Comparison of ENCODE assay signal across 11 cellular contexts in genomic region chr3:39812537-39812936, GRCh38. TPM values are rescaled to one million over a fixed set of nuclear protein-coding genes. Genes with fewer than 3 reads are reported as not detected.
DNase-seq lines count a peak whose midpoint lies in the region; FAIRE-seq and TF ChIP-seq lines count a peak whose summit lies in the region.
"Had no signal": no experiment of that assay in that cellular context is flagged by ENCODE, and none has a peak within 500 bp of the region (broad histone marks: within the 10 kb centered on the region; RNA-seq: fewer than 3 reads in every experiment).

No MANE protein-coding gene starts in this region.

- intact Hi-C loops in OCI-LY7 (cut with micrococcal nuclease; ENCODE audit: unreplicated experiment) (no loop called here), testis (cut with DNase I; ENCODE audit: low total_unique reads) (no loop called here), uterus (cut with DNase I; ENCODE audit: low total_unique reads) (no loop called here)

- no peak overlapping the region for H2AFZ ChIP-seq in OCI-LY7 (ENCODE audit: low read length)

- H3K9me3 ChIP-seq in OCI-LY7 (ENCODE audit: low read length) (no peaks in the 10 kb centered on the region), testis (no peaks in the 10 kb centered on the region), uterus (no peaks in the 10 kb centered on the region)
- H3K9me3 ChIP-seq: BLaER1 treated with 17β-estradiol and CSF1 and Interleukin-3, amounts not matched to agents 10 nM and 100 nM had no signal

- CTCF ChIA-PET in OCI-LY7 (lab: Charles Lee; ENCODE audit: unreplicated experiment): no interaction called here

- H3K4me2 ChIP-seq in OCI-LY7 (ENCODE audit: low read length): no peak overlapping the region
- H3K4me2 ChIP-seq: BLaER1 treated with 17β-estradiol and CSF1 and Interleukin-3, amounts not matched to agents 10 nM and 100 nM had no signal

- WGBS in testis, 2 donors: 47 to 64% methylated on average over 2 of the region's 2 CpGs

- no peak overlapping the region for H3K27ac ChIP-seq in OCI-LY7 (ENCODE audit: low read depth, low read length, poor library complexity, severe bottlenecking)
- H3K27ac ChIP-seq in testis: no peak overlapping the region
- H3K27ac ChIP-seq in uterus: no peak overlapping the region
- H3K27ac ChIP-seq: BLaER1 treated with 17β-estradiol and CSF1 and Interleukin-3, amounts not matched to agents 10 nM and 100 nM had no signal

- H3K4me3 ChIP-seq in OCI-LY7 (ENCODE audit: low read depth, low read length, poor library complexity, severe bottlenecking): no peak overlapping the region
- H3K4me3 ChIP-seq in testis: no peak overlapping the region
- H3K4me3 ChIP-seq in uterus: no peak overlapping the region
- H3K4me3 ChIP-seq: BLaER1 treated with 17β-estradiol and CSF1 and Interleukin-3, amounts not matched to agents 10 nM and 100 nM had no signal

- no peak for FAIRE-seq in GM12891 (lab: Jason Lieb, UNC)

- no peaks in the 10 kb centered on the region; the same call in 1 of the 2 replicates for H3K9me2 ChIP-seq in OCI-LY7 (ENCODE audit: insufficient read depth, low read length)

- H3K36me3 ChIP-seq in OCI-LY7 (ENCODE audit: insufficient read depth, low read length) (no peaks in the 10 kb centered on the region), testis (ENCODE audit: low read depth, missing control alignments) (no peaks in the 10 kb centered on the region), uterus (no peaks in the 10 kb centered on the region)
- H3K36me3 ChIP-seq: BLaER1 treated with 17β-estradiol and CSF1 and Interleukin-3, amounts not matched to agents 10 nM and 100 nM had no signal

- peak; percentile 6 for DNase-seq in activated CD4-positive, alpha-beta T cell treated with anti-CD3 and anti-CD28 coated beads for 48 hours
- DNase-seq in activated CD4-positive, alpha-beta T cell treated with anti-CD3 and anti-CD28 coated beads, Interleukin-2, amount 50 U/mL, for 1 hour: no peak
- DNase-seq in OCI-LY7 (ENCODE audit: low spot score): no peak
- DNase-seq in fibroblast of the conjunctiva (ENCODE audit: low read depth): peak; percentile 3
- peak; percentile 31 for DNase-seq in testis
- DNase-seq in GM12891 (ENCODE audit: insufficient read length, low spot score): no peak
- no peak for DNase-seq in AG08395 (ENCODE audit: low spot score)
- DNase-seq in uterus: no peak
- DNase-seq: activated naive CD8-positive, alpha-beta T cell treated with anti-CD3 and anti-CD28 coated beads, Interleukin-2, amount 10 ng/mL, durations not matched to agents 7 days and 5 days; T-cell had no signal

- no peaks in the 10 kb centered on the region for H3K4me1 ChIP-seq in OCI-LY7 (ENCODE audit: insufficient read depth, low read length, poor library complexity, severe bottlenecking)
- H3K4me1 ChIP-seq in testis: peaks cover 4% of the 10 kb centered on the region
- H3K4me1 ChIP-seq in uterus: peaks cover 0 to 12% of the 10 kb centered on the region in 2 donors

- H3K27me3 ChIP-seq in testis (no peaks in the 10 kb centered on the region), uterus (no peaks in the 10 kb centered on the region)

- POLR2A ChIA-PET in OCI-LY7 (lab: Charles Lee): no interaction called here

- no peaks in the 10 kb centered on the region for H4K20me1 ChIP-seq in OCI-LY7 (ENCODE audit: insufficient read depth, low read length)

- no TSS peak for BruUV-seq in OCI-LY7 (replicated peaks; lab: Mats Ljungman, UMichigan)

- no peak for TF ChIP-seq POLR2A in testis (IDR thresholded peaks at IDR 0.05)
- no peak for TF ChIP-seq POLR2A in GM12891 (IDR thresholded peaks at IDR 0.05; ENCODE audit: low read depth, low read length)
- no peak for TF ChIP-seq POLR2A in uterus (IDR thresholded peaks at IDR 0.05)

- TF ChIP-seq CTCF in OCI-LY7 (conservative IDR thresholded peaks at IDR 0.05; ENCODE audit: low read length) (peak; percentile 73), testis (IDR thresholded peaks at IDR 0.05) (peak in 1 of 3 experiments; percentile 19), uterus (IDR thresholded peaks at IDR 0.05) (no peak)

- H3K79me2 ChIP-seq in OCI-LY7 (ENCODE audit: insufficient read depth, low read depth, low read length): no peaks in the 10 kb centered on the region

TF ChIP-seq in GM12891, 5 proteins besides CTCF, POLR2A, EP300 and RAD21:
- TF ChIP-seq PAX5 (IDR thresholded peaks at IDR 0.05; ENCODE audit: insufficient read depth, low read length, severe bottlenecking) (no peak), POU2F2 (IDR thresholded peaks at IDR 0.05; ENCODE audit: low read depth, low read length) (no peak), POLR2AphosphoS5 (IDR thresholded peaks at IDR 0.05; ENCODE audit: low read depth, low read length) (no peak), TAF1 (IDR thresholded peaks at IDR 0.05; ENCODE audit: low read depth, low read length) (no peak), SPI1 (IDR thresholded peaks at IDR 0.05; ENCODE audit: low read depth, low read length) (no peak)
TF ChIP-seq in GM12891: peak in this region for 0.

RNA-seq across cellular contexts. Expression of gene MYRIP, which starts 3.1 kb away (rescaled TPM):
- not detected in 2 replicates for total RNA-seq in OCI-LY7 (2014; rRNA removed; shearing (Covaris generic))
- not detected in 2 replicates for total RNA-seq in OCI-LY7 (2022)
- total RNA-seq in testis: 1 to 10 TPM; 4.8 to 5.8 TPM
- polyA plus RNA-seq in testis (ENCODE audit: insufficient read depth, low read depth, low replicate concordance): 2.4 TPM
- polyA plus RNA-seq in GM12891 (2012; ENCODE audit: low read depth, missing spikeins): not detected
- 10 to 100 TPM in 2 of 4 donors, 1 to 10 TPM in 2; 3.5 to 31.1 (median 12.1) TPM for total RNA-seq in uterus
- total RNA-seq: activated naive CD8-positive, alpha-beta T cell treated with anti-CD3 and anti-CD28 coated beads, Interleukin-2, amount 10 ng/mL, durations not matched to agents 7 days and 5 days; T-cell had no signal

Comparison
In these comparisons a context has a peak if more than half of its experiments do, and no peak if none do; other contexts are left out.
1. DNase-seq: peak in activated CD4-positive, alpha-beta T cell treated with anti-CD3 and anti-CD28 coated beads for 48 hours (single experiment), fibroblast of the conjunctiva (single experiment) and testis (single experiment); none in activated CD4-positive, alpha-beta T cell treated with anti-CD3 and anti-CD28 coated beads, Interleukin-2, amount 50 U/mL, for 1 hour (single experiment), OCI-LY7 (single experiment), GM12891 (single experiment), AG08395 (single experiment) and uterus (0 of 2).
2. RNA of gene MYRIP, which starts 3.1 kb away (total RNA-seq): 3.5 to 31.1 TPM in uterus and 4.8 to 5.8 TPM in testis; not detected in OCI-LY7; every median in the first group is over 4 times any median in the second.